ENCODE assay signal across 21 cellular contexts in genomic region chr1:153560771-153561170, GRCh38. TPM values are rescaled to one million over a fixed set of nuclear protein-coding genes. Genes with fewer than 3 reads are reported as not detected.
"Had no signal": no experiment of that assay in that cellular context is flagged by ENCODE, and none has a peak within 500 bp of the region (broad histone marks: within the 10 kb centered on the region; RNA-seq: fewer than 3 reads in every experiment).

No MANE protein-coding gene starts in this region.

- H3K4me1 ChIP-seq: right lobe of liver, uterus had no signal

- H3K27ac ChIP-seq: dorsolateral prefrontal cortex, esophagus muscularis mucosa, neutrophil, psoas muscle, right lobe of liver, uterus had no signal

- H3K4me3 Mint-ChIP-seq: immature natural killer cell; naive thymus-derived CD8-positive, alpha-beta T cell; type B pancreatic cell had no signal

- DNase-seq: cortex of kidney; dorsolateral prefrontal cortex; effector CD8-positive, alpha-beta T cell; immature natural killer cell; left colon; mucosa of descending colon; naive thymus-derived CD8-positive, alpha-beta T cell; retina; right lobe of liver; stimulated activated naive CD4-positive, alpha-beta T cell treated with Interleukin-2 at 50 U/mL for 16 hours; uterus had no signal

- H3K27me3 Mint-ChIP-seq: naive thymus-derived CD8-positive, alpha-beta T cell; type B pancreatic cell had no signal

- H3K36me3 Mint-ChIP-seq: immature natural killer cell; naive thymus-derived CD8-positive, alpha-beta T cell; type B pancreatic cell had no signal

- H3K9me3 ChIP-seq: esophagus muscularis mucosa, mucosa of descending colon, neutrophil, psoas muscle, right lobe of liver, uterus had no signal

- ATAC-seq: left colon; left ventricle myocardium superior; mucosa of descending colon; naive thymus-derived CD8-positive, alpha-beta T cell; psoas muscle; right lobe of liver had no signal

- H3K27me3 ChIP-seq: dorsolateral prefrontal cortex, esophagus muscularis mucosa, neutrophil, right lobe of liver, uterus had no signal

- H3K4me3 ChIP-seq: dorsolateral prefrontal cortex, esophagus muscularis mucosa, mucosa of descending colon, psoas muscle, right lobe of liver, uterus had no signal

- H3K9me3 Mint-ChIP-seq: immature natural killer cell; naive thymus-derived CD8-positive, alpha-beta T cell; type B pancreatic cell had no signal

- H3K36me3 ChIP-seq: esophagus muscularis mucosa, neutrophil, right lobe of liver, uterus had no signal

RNA-seq across cellular contexts. Expression of gene S100A2, which starts 4.9 kb away (rescaled TPM):
- total RNA-seq: naive thymus-derived CD8-positive, alpha-beta T cell; right lobe of liver had no signal

RNA-seq across cellular contexts. Expression of gene S100A3, which starts 11.7 kb away (rescaled TPM):
- total RNA-seq: left colon; naive thymus-derived CD8-positive, alpha-beta T cell had no signal

RNA-seq across cellular contexts. Expression of gene S100A5, which starts 20.0 kb away (rescaled TPM):
- total RNA-seq: fibroblast of villous mesenchyme, kidney epithelial cell, left colon, left ventricle myocardium superior, lung microvascular endothelial cell, mesenteric fat pad, mucosa of descending colon, osteoblast, psoas muscle, right lobe of liver, uterus had no signal
